15 cellular contexts compared by ENCODE assay signal in the genomic region with DNA sequence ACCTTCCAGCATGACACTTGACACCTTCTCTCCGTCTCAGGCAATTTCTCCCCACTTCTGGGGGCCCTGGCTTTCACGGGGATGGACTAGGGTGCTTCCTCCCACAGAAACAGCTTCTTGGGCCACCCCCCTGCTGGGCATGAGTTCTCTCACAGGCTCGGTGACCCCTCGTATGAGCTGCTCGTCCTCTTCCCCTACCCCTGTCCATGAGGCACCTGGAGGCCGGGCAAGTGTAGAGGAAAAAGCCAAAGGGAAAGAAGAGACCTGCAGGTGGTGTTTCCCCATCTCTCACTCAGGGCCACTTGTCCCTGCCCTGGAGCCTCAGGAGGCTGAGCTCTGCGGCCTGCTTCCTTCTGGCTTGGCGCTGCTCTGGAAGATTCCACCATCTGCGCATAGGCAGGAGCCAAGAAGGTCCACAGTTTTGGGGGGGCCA. TPM values are rescaled to one million over a fixed set of nuclear protein-coding genes. Genes with fewer than 3 reads are reported as not detected.
A peak's percentile ranks its signal among the peaks of the same experiment; 100 is the strongest.
DNase-seq lines count a peak whose midpoint lies in the region; ATAC-seq, FAIRE-seq and TF ChIP-seq lines count a peak whose summit lies in the region.
"Had no signal": no experiment of that assay in that cellular context is flagged by ENCODE, and none has a peak within 500 bp of the region (broad histone marks: within the 10 kb centered on the region; RNA-seq: fewer than 3 reads in every experiment).

No MANE protein-coding gene starts in this region.

- TF ChIP-seq CTCF in HepG2 (CRISPR knock-in tag; IDR thresholded peaks at IDR 0.05), result no peak
- no peak for TF ChIP-seq CTCF in suprapubic skin (IDR thresholded peaks at IDR 0.05)

- H3K27ac ChIP-seq in HepG2 (ENCODE audit: extremely low read length, insufficient read depth, low read length) (no peak overlapping the region), suprapubic skin (no peak overlapping the region)
- H3K27ac ChIP-seq: HL-60 had no signal

- in situ Hi-C loops in HepG2 (cut with HindIII; ENCODE audit: extremely low pct_ligation_motif_present, low pct_unique_long_range_greater_than_20kb), result no loop called here

- intact Hi-C loops in HepG2 (cut with micrococcal nuclease; ENCODE audit: unreplicated experiment), result loop anchor here (5.0 kb wide), 1 partner anchor 151 kb away; a partner anchor contains a TSS

- no TSS peak for BruUV-seq in HepG2 (replicated peaks; lab: Mats Ljungman, UMichigan)

- H3K4me3 ChIP-seq in NT2/D1 (ENCODE audit: insufficient read length, low read depth) (no peak overlapping the region), HepG2 (replicated peaks in 1 of 3; ENCODE audit: insufficient read depth in 1 of 3, low read depth in 2 of 3, low read length in 3 of 3) (peak overlapping the region in 1 of 3 experiments; percentile 88; a peak in 1 of 6 replicates), suprapubic skin (peak overlapping the region; percentile 95)

- no peak for FAIRE-seq in HepG2 (lab: Jason Lieb, UNC)
- FAIRE-seq: D721Med, keratinocyte had no signal

- CTCF ChIA-PET in HepG2 (lab: Yijun Ruan, JAX; ENCODE audit: low intra/inter-chr PET ratio, low total read pairs), result no interaction called here

- no peaks in the 10 kb centered on the region for H4K20me1 ChIP-seq in HepG2 (ENCODE audit: insufficient read depth, low read length)

- TF ChIP-seq POLR2A in HepG2 (IDR thresholded peaks at IDR 0.05; ENCODE audit: insufficient read depth in 1 of 2, low read depth in 2 of 2, low read length in 2 of 2), result no peak
- TF ChIP-seq POLR2A in suprapubic skin (IDR thresholded peaks at IDR 0.05), result no peak

- DNase-seq in activated CD8-positive, alpha-beta memory T cell treated with anti-CD3 and anti-CD28 coated beads, Interleukin-2, amount 50 U/mL, for 48 hours, result peak; percentile 46
- no peak for DNase-seq in activated CD8-positive, alpha-beta memory T cell treated with anti-CD3 and anti-CD28 coated beads for 24 hours
- DNase-seq in NT2/D1 (ENCODE audit: low read depth, low spot score) (no peak), HepG2 (ENCODE audit: low spot score) (no peak), suprapubic skin (ENCODE audit: low spot score in 2 of 2) (peak in 1 of 2 donors; percentile 63), HCEC 1CT (no peak), T-helper 9 cell (no peak)
- DNase-seq: Karpas-422, NCI-H187 treated with DMSO at 0.1 percent for 48 hours, NCI-H774 had no signal

- H3K4me1 ChIP-seq in NT2/D1 (ENCODE audit: insufficient read depth, insufficient read length), result peaks cover 25% of the 10 kb centered on the region
- peaks cover 67% of the 10 kb centered on the region for H3K4me1 ChIP-seq in HepG2 (ENCODE audit: insufficient read depth, low read length)
- H3K4me1 ChIP-seq in suprapubic skin, result peaks cover 49% of the 10 kb centered on the region

- H3K9ac ChIP-seq in NT2/D1 (ENCODE audit: insufficient read length, low read depth) (peak overlapping the region; percentile 28), HepG2 (ENCODE audit: insufficient read depth, low read depth, low read length) (no peak overlapping the region)

- POLR2A ChIA-PET in HepG2 (lab: Yijun Ruan, JAX), result interaction anchor here (0.5 kb wide), 1 partner anchor 36 kb away, joined by 3 read pairs; no protein-coding TSS in a partner anchor

- H3K27me3 ChIP-seq in NT2/D1 (ENCODE audit: insufficient read depth, insufficient read length) (peaks cover 27% of the 10 kb centered on the region), HepG2 (ENCODE audit: control insufficient read depth in 1 of 2, insufficient read depth in 2 of 2, low read length in 2 of 2) (no peaks in the 10 kb centered on the region), suprapubic skin (peaks cover 20% of the 10 kb centered on the region)
- H3K27me3 ChIP-seq: right lobe of liver had no signal

- TF ChIP-seq RAD21 in HepG2 (CRISPR knock-in tag; IDR thresholded peaks at IDR 0.05), result no peak

- 92% methylated on average over 8 of the region's 9 CpGs for WGBS in HepG2 (ENCODE audit: low lambda C conversion rate)
- WGBS in suprapubic skin, result 81% methylated on average over 9 of the region's 9 CpGs

- TF ChIP-seq EP300 in HepG2 (IDR thresholded peaks at IDR 0.05; ENCODE audit: low read depth in 2 of 2, low read length in 2 of 2) (no peak), HepG2 (CRISPR knock-in tag; IDR thresholded peaks at IDR 0.05; ENCODE audit: borderline replicate concordance) (no peak), suprapubic skin (IDR thresholded peaks at IDR 0.05) (no peak)

- H3K36me3 ChIP-seq in NT2/D1 (ENCODE audit: insufficient read depth, insufficient read length, low read length), result peaks cover 6% of the 10 kb centered on the region
- no peaks in the 10 kb centered on the region for H3K36me3 ChIP-seq in HepG2 (replicated peaks in 1 of 2; ENCODE audit: control insufficient read depth in 1 of 2, insufficient read depth in 2 of 2, low read length in 2 of 2)
- H3K36me3 ChIP-seq in suprapubic skin, result no peaks in the 10 kb centered on the region
- H3K36me3 ChIP-seq: right lobe of liver had no signal

- H3K4me2 ChIP-seq in HepG2 (ENCODE audit: low read depth, low read length), result peak overlapping the region; percentile 99

- H2AFZ ChIP-seq in HepG2 (ENCODE audit: low read length), result no peak overlapping the region

- ATAC-seq in HepG2 (no peak), GM21576 (IDR thresholded peaks at IDR 0.05; ENCODE audit: unreplicated experiment) (no peak)

- no peaks in the 10 kb centered on the region for H3K9me3 ChIP-seq in NT2/D1 (ENCODE audit: insufficient read depth, low read length)
- no peaks in the 10 kb centered on the region for H3K9me3 ChIP-seq in HepG2 (ENCODE audit: low read length)
- H3K9me3 ChIP-seq in suprapubic skin, result no peaks in the 10 kb centered on the region
- H3K9me3 ChIP-seq: right lobe of liver had no signal

- peaks cover 33% of the 10 kb centered on the region for H3K79me2 ChIP-seq in HepG2 (ENCODE audit: insufficient read depth, low read length)

TF ChIP-seq in HepG2, 621 proteins besides CTCF, POLR2A, EP300 and RAD21 (continues in another document):
- TF ChIP-seq SAFB2 (CRISPR knock-in tag; IDR thresholded peaks at IDR 0.05; ENCODE audit: borderline replicate concordance, low read depth), result no peak

RNA-seq across cellular contexts. Expression of a gene that starts 1.9 kb away (rescaled TPM):
- 18.2 and 21.0 TPM in 2 replicates for total RNA-seq in HepG2 (2016; rRNA removed; fragmentation: Illumina TruSeq; extraction: Trizol)
- total RNA-seq in HepG2 (2016; cell fraction: cytosol; rRNA removed; fragmentation: Illumina TruSeq; extraction: Trizol; ENCODE audit: low read depth), result 9.3 and 11.0 TPM in 2 replicates
- 16.0 and 24.7 TPM in 2 replicates for total RNA-seq in HepG2 (2016; cell fraction: insoluble cytoplasmic fraction; rRNA removed; fragmentation: Illumina TruSeq; extraction: Trizol)
- 16.1 and 18.9 TPM in 2 replicates for total RNA-seq in HepG2 (2016; cell fraction: membrane; rRNA removed; fragmentation: Illumina TruSeq; extraction: Trizol)
- 21.7 and 25.1 TPM in 2 replicates for total RNA-seq in HepG2 (2016; cell fraction: nucleus; rRNA removed; fragmentation: Illumina TruSeq; extraction: Trizol)
- 27.7 and 35.5 TPM in 2 replicates for polyA plus RNA-seq in HepG2 (2011; rRNA removed)
- polyA plus RNA-seq in HepG2 (2011; cell fraction: cytosol; rRNA removed), result 11.1 and 23.9 TPM in 2 replicates
- polyA plus RNA-seq in HepG2 (2011; cell fraction: nucleus; rRNA removed), result 115 and 118 TPM in 2 replicates
- 37.4 and 43.4 TPM in 2 replicates for polyA plus RNA-seq in HepG2 (2012)
- 2.0 and 3.4 TPM in 2 replicates for polyA plus RNA-seq in HepG2 (2016; cell fraction: cytosol; fragmentation: Illumina TruSeq; extraction: Trizol; ENCODE audit: low read depth)
- polyA plus RNA-seq in HepG2 (2016; cell fraction: insoluble cytoplasmic fraction; fragmentation: Illumina TruSeq; extraction: Trizol; ENCODE audit: low read depth), result 17.8 and 20.5 TPM in 2 replicates
- 5.5 and 5.6 TPM in 2 replicates for polyA plus RNA-seq in HepG2 (2016; cell fraction: membrane; fragmentation: Illumina TruSeq; extraction: Trizol; ENCODE audit: low read depth)
- polyA plus RNA-seq in HepG2 (2016; cell fraction: nucleus; fragmentation: Illumina TruSeq; extraction: Trizol; ENCODE audit: insufficient read depth, low read depth), result 51.0 and 56.7 TPM in 2 replicates
- 4.5 and 52.2 TPM in 2 replicates for polyA minus RNA-seq in HepG2 (2011; rRNA and poly(A)+ RNA removed; ENCODE audit: low replicate concordance)
- polyA minus RNA-seq in HepG2 (2011; cell fraction: cytosol; rRNA and poly(A)+ RNA removed), result 14.2 and 24.5 TPM in 2 replicates
- polyA minus RNA-seq in HepG2 (2011; cell fraction: nucleus; rRNA and poly(A)+ RNA removed), result 45.0 and 59.1 TPM in 2 replicates
- total RNA-seq in suprapubic skin, result 100 to 1,000 TPM in 2 of 4 donors, 10 to 100 TPM in 2; 65.8 to 246 (median 118) TPM

RNA-seq across cellular contexts. Expression of a gene that starts 41.9 kb away (rescaled TPM):
- total RNA-seq in HepG2 (2016; rRNA removed; fragmentation: Illumina TruSeq; extraction: Trizol) (0.10 and 0.22 TPM in 2 replicates), suprapubic skin (under 1 TPM in 2 of 4 donors, not detected in 2; 0.36 to 0.72 TPM)
- 0.09 and 0.20 TPM in 2 replicates for total RNA-seq in HepG2 (2016; cell fraction: cytosol; rRNA removed; fragmentation: Illumina TruSeq; extraction: Trizol; ENCODE audit: low read depth)
- total RNA-seq in HepG2 (2016; cell fraction: insoluble cytoplasmic fraction; rRNA removed; fragmentation: Illumina TruSeq; extraction: Trizol), result 0.19 TPM in 1 of 2 replicates, not detected in the other
- 0.25 TPM in 1 of 2 replicates, not detected in the other for total RNA-seq in HepG2 (2016; cell fraction: membrane; rRNA removed; fragmentation: Illumina TruSeq; extraction: Trizol)
- 0.59 TPM in 1 of 2 replicates, not detected in the other for total RNA-seq in HepG2 (2016; cell fraction: nucleus; rRNA removed; fragmentation: Illumina TruSeq; extraction: Trizol)
- polyA plus RNA-seq in HepG2 (2011; rRNA removed), result 0.39 and 0.40 TPM in 2 replicates
- polyA plus RNA-seq in HepG2 (2011; cell fraction: cytosol; rRNA removed), result 0.05 and 0.34 TPM in 2 replicates
- polyA plus RNA-seq in HepG2 (2011; cell fraction: nucleus; rRNA removed), result 2.2 and 3.5 TPM in 2 replicates
- 0.40 and 0.65 TPM in 2 replicates for polyA plus RNA-seq in HepG2 (2012)
- 0.10 and 0.12 TPM in 2 replicates for polyA plus RNA-seq in HepG2 (2016; cell fraction: cytosol; fragmentation: Illumina TruSeq; extraction: Trizol; ENCODE audit: low read depth)
- 0.16 TPM in 1 of 2 replicates, not detected in the other for polyA plus RNA-seq in HepG2 (2016; cell fraction: insoluble cytoplasmic fraction; fragmentation: Illumina TruSeq; extraction: Trizol; ENCODE audit: low read depth)
- polyA plus RNA-seq in HepG2 (2016; cell fraction: membrane; fragmentation: Illumina TruSeq; extraction: Trizol; ENCODE audit: low read depth), result 0.07 and 0.08 TPM in 2 replicates
- 0.36 and 0.65 TPM in 2 replicates for polyA plus RNA-seq in HepG2 (2016; cell fraction: nucleus; fragmentation: Illumina TruSeq; extraction: Trizol; ENCODE audit: insufficient read depth, low read depth)
- 0.14 and 1.0 TPM in 2 replicates for polyA minus RNA-seq in HepG2 (2011; rRNA and poly(A)+ RNA removed; ENCODE audit: low replicate concordance)
- not detected in 2 replicates for polyA minus RNA-seq in HepG2 (2011; cell fraction: cytosol; rRNA and poly(A)+ RNA removed)
- 1.9 and 2.0 TPM in 2 replicates for polyA minus RNA-seq in HepG2 (2011; cell fraction: nucleus; rRNA and poly(A)+ RNA removed)
- polyA plus RNA-seq: keratinocyte had no signal
